ENCODE assay signal across 8 cellular contexts in the genomic region with DNA sequence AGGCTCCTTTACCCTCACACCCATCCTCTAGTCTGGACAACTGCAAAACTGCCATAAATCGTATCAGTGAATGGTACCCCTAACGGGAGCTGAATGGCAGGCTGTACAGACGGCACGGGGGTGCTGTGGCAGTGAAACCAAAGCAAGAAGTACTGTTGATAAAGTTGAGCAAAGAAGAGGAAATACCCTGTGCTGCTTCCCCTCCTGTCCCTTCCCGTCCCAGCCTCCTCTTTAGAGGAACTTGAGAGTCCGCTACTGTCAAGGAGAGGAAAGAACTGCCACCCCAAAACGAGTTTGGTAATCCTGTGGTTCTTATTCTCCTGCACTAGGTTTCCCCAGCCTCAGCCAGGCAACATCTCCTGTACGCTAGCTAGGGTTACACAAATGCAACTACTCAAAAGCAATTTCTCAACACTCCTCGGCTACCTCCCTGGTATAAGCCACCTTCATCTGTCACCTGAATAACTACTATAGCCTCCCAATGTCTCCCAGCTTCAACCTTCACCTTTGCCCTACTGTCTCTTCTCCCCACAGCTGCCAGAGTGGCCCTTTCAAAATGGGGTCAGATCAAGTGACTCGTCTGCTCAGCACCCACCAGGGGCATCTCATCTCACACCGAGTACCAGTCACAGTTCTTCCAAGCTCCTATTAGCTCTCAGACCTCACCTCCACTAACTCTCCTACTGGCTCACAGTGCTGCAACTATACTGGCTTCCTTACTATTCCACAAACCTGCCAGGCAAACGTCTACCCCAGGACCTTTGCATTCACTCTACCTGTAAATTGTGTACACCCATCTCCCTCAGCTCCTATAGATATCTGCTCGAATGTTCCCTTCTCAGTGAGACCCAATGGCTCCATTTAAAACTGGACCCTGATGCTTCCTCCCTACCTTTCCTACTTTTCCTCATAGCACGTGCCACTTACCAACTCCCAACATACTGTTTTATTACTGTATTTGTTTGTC. TPM values are rescaled to one million over a fixed set of nuclear protein-coding genes. Genes with fewer than 3 reads are reported as not detected.
DNase-seq lines count a peak whose midpoint lies in the region; ATAC-seq and TF ChIP-seq lines count a peak whose summit lies in the region.

No MANE protein-coding gene starts in this region.

- POLR2A ChIA-PET in activated CD4-positive, alpha-beta T cell treated with anti-CD3 and anti-CD28 coated beads, Interleukin-2, amount 10 ng/mL, durations not matched to agents 7 days and 5 days (lab: Charles Lee) = no interaction called here
- POLR2A ChIA-PET in activated CD8-positive, alpha-beta T cell treated with anti-CD3 and anti-CD28 coated beads for 36 hours (lab: Charles Lee) = interaction anchor here (1.1 to 8.8 kb wide), 4 partner anchors 10 to 172 kb away, joined by 3 to 102 read pairs (median 3); a partner anchor contains a TSS

- ATAC-seq in activated CD8-positive, alpha-beta T cell treated with anti-CD3 and anti-CD28 coated beads for 36 hours = peak; percentile 52
- no peak for ATAC-seq in HG02840 (IDR thresholded peaks at IDR 0.05; ENCODE audit: low FRiP score, unreplicated experiment)

- H3K27me3 ChIP-seq in stomach = no peaks in the 10 kb centered on the region
- no peaks in the 10 kb centered on the region for H3K27me3 ChIP-seq in H7 (ENCODE audit: control insufficient read depth, insufficient read depth, low read length)

- no peak for TF ChIP-seq CTCF in activated CD8-positive, alpha-beta T cell treated with anti-CD3 and anti-CD28 coated beads for 36 hours (IDR thresholded peaks at IDR 0.05)
- no peak for TF ChIP-seq CTCF in stomach (IDR thresholded peaks at IDR 0.05)

- peaks cover 71% of the 10 kb centered on the region for H3K4me1 Mint-ChIP-seq in activated CD4-positive, alpha-beta T cell treated with anti-CD3 and anti-CD28 coated beads, Interleukin-2, amount 10 ng/mL, durations not matched to agents 7 days and 5 days
- H3K4me1 Mint-ChIP-seq in activated CD8-positive, alpha-beta T cell treated with anti-CD3 and anti-CD28 coated beads for 36 hours (ENCODE audit: low read depth) = peaks cover 60% of the 10 kb centered on the region
- H3K4me1 Mint-ChIP-seq in immature natural killer cell = peaks cover 82 to 89% of the 10 kb centered on the region in 2 donors

- H3K27ac Mint-ChIP-seq in activated CD4-positive, alpha-beta T cell treated with anti-CD3 and anti-CD28 coated beads, Interleukin-2, amount 10 ng/mL, durations not matched to agents 7 days and 5 days = peak overlapping the region; percentile 71
- peak overlapping the region; percentile 93 for H3K27ac Mint-ChIP-seq in activated CD8-positive, alpha-beta T cell treated with anti-CD3 and anti-CD28 coated beads for 36 hours
- peak overlapping the region; percentile 88 to 98 (median 94) for H3K27ac Mint-ChIP-seq in immature natural killer cell

- H3K36me3 Mint-ChIP-seq in activated CD4-positive, alpha-beta T cell treated with anti-CD3 and anti-CD28 coated beads, Interleukin-2, amount 10 ng/mL, durations not matched to agents 7 days and 5 days (ENCODE audit: low read depth) = peaks cover 55% of the 10 kb centered on the region
- peaks cover 12% of the 10 kb centered on the region for H3K36me3 Mint-ChIP-seq in activated CD8-positive, alpha-beta T cell treated with anti-CD3 and anti-CD28 coated beads for 36 hours (ENCODE audit: low read depth)
- H3K36me3 Mint-ChIP-seq in immature natural killer cell = peaks cover 14 to 32% (median 27%) of the 10 kb centered on the region in 3 donors

- no peak for TF ChIP-seq EP300 in stomach (IDR thresholded peaks at IDR 0.05)

- H3K27me3 Mint-ChIP-seq in activated CD4-positive, alpha-beta T cell treated with anti-CD3 and anti-CD28 coated beads, Interleukin-2, amount 10 ng/mL, durations not matched to agents 7 days and 5 days = no peaks in the 10 kb centered on the region
- no peaks in the 10 kb centered on the region for H3K27me3 Mint-ChIP-seq in activated CD8-positive, alpha-beta T cell treated with anti-CD3 and anti-CD28 coated beads for 36 hours
- peaks cover 3 to 6% (median 5%) of the 10 kb centered on the region in 3 donors for H3K27me3 Mint-ChIP-seq in immature natural killer cell (ENCODE audit: low read depth in 3 of 3)

- H3K36me3 ChIP-seq in stomach = peaks cover 0 to 40% (median 35%) of the 10 kb centered on the region in 4 donors
- H3K36me3 ChIP-seq in H7 (replicated peaks; ENCODE audit: control insufficient read depth, insufficient read depth, low read length) = no peaks in the 10 kb centered on the region

- 53 to 70% (median 66%) methylated on average over 14 of the region's 14 CpGs for WGBS in stomach, 5 donors

- CTCF ChIA-PET in activated CD4-positive, alpha-beta T cell treated with anti-CD3 and anti-CD28 coated beads, Interleukin-2, amount 10 ng/mL, durations not matched to agents 7 days and 5 days (lab: Charles Lee) = interaction anchor here (0.6 to 1.5 kb wide), 5 partner anchors 9 to 1333 kb away, joined by 3 to 8 read pairs (median 4); no protein-coding TSS in a partner anchor
- CTCF ChIA-PET in activated CD8-positive, alpha-beta T cell treated with anti-CD3 and anti-CD28 coated beads for 36 hours (lab: Charles Lee) = interaction anchor here (1.0 to 8.3 kb wide), 6 partner anchors 10 to 37 kb away, joined by 3 to 94 read pairs (median 13); no protein-coding TSS in a partner anchor

- no peaks in the 10 kb centered on the region for H3K9me3 ChIP-seq in stomach

- peak overlapping the region; percentile 43 to 96 (median 66) for H3K27ac ChIP-seq in stomach

- no peaks in the 10 kb centered on the region for H3K9me3 Mint-ChIP-seq in activated CD4-positive, alpha-beta T cell treated with anti-CD3 and anti-CD28 coated beads, Interleukin-2, amount 10 ng/mL, durations not matched to agents 7 days and 5 days
- H3K9me3 Mint-ChIP-seq in activated CD8-positive, alpha-beta T cell treated with anti-CD3 and anti-CD28 coated beads for 36 hours = no peaks in the 10 kb centered on the region
- no peaks in the 10 kb centered on the region for H3K9me3 Mint-ChIP-seq in immature natural killer cell

- intact Hi-C loops in activated CD8-positive, alpha-beta T cell treated with anti-CD3 and anti-CD28 coated beads for 36 hours (cut with micrococcal nuclease) = no loop called here
- intact Hi-C loops in stomach (cut with DNase I; ENCODE audit: low total_unique reads) = no loop called here

- no peak for TF ChIP-seq POLR2A in stomach (IDR thresholded peaks at IDR 0.05)

- DNase-seq in activated CD4-positive, alpha-beta T cell treated with anti-CD3 and anti-CD28 coated beads, Interleukin-2, amount 10 ng/mL, durations not matched to agents 7 days and 5 days = no peak
- DNase-seq in activated CD4-positive, alpha-beta T cell treated with anti-CD3 and anti-CD28 coated beads for 4 hours = no peak
- peak; percentile 65 for DNase-seq in activated CD8-positive, alpha-beta T cell treated with anti-CD3 and anti-CD28 coated beads for 36 hours
- DNase-seq in immature natural killer cell (peak in 2 of 3 donors; percentile 35 to 41), stomach (peak; percentile 33), inferior parietal cortex (ENCODE audit: extremely low spot score) (no peak), H7 (no peak)

- H3K4me3 ChIP-seq in stomach (peak overlapping the region in 3 of 4 donors; percentile 15 to 83 (median 77)), H7 (ENCODE audit: insufficient read depth, low read depth, low read length) (no peak overlapping the region)

- H3K4me3 Mint-ChIP-seq in activated CD4-positive, alpha-beta T cell treated with anti-CD3 and anti-CD28 coated beads, Interleukin-2, amount 10 ng/mL, durations not matched to agents 7 days and 5 days = peak overlapping the region; percentile 72
- H3K4me3 Mint-ChIP-seq in activated CD8-positive, alpha-beta T cell treated with anti-CD3 and anti-CD28 coated beads for 36 hours = peak overlapping the region; percentile 76
- peak overlapping the region; percentile 98 to 100 (median 98) for H3K4me3 Mint-ChIP-seq in immature natural killer cell

- peaks cover 54 to 68% (median 61%) of the 10 kb centered on the region in 4 donors for H3K4me1 ChIP-seq in stomach

RNA-seq across cellular contexts. Expression of a gene that starts 4.1 kb away (rescaled TPM):
- total RNA-seq in activated CD4-positive, alpha-beta T cell treated with anti-CD3 and anti-CD28 coated beads, Interleukin-2, amount 10 ng/mL, durations not matched to agents 7 days and 5 days = 10 to 100 TPM; 60.2 to 61.1 TPM
- total RNA-seq in activated CD8-positive, alpha-beta T cell treated with anti-CD3 and anti-CD28 coated beads for 36 hours = 10 to 100 TPM; 28.4 to 32.6 TPM
- polyA plus RNA-seq in immature natural killer cell = 100 to 1,000 TPM; 261 to 295 (median 263) TPM
- 10 to 100 TPM; 11.3 to 30.4 (median 14.0) TPM for total RNA-seq in stomach
- 100 to 1,000 TPM in 1 of 3 donors, 10 to 100 TPM in 2; 51.0 to 211 (median 65.7) TPM for polyA plus RNA-seq in stomach
- 25.0 and 41.6 TPM in 2 replicates for total RNA-seq in H7 (2014; rRNA removed; shearing (Covaris generic))

Comparison
In these comparisons a context has a peak if more than half of its experiments do, and no peak if none do; other contexts are left out.
1. DNase-seq: peak in activated CD8-positive, alpha-beta T cell treated with anti-CD3 and anti-CD28 coated beads for 36 hours (single experiment), immature natural killer cell (2 of 3) and stomach (single experiment); none in activated CD4-positive, alpha-beta T cell treated with anti-CD3 and anti-CD28 coated beads, Interleukin-2, amount 10 ng/mL, durations not matched to agents 7 days and 5 days (single experiment), activated CD4-positive, alpha-beta T cell treated with anti-CD3 and anti-CD28 coated beads for 4 hours (0 of 2), inferior parietal cortex (single experiment) and H7 (single experiment).
2. Peak in every context shown above with its lines, with median percentiles within 50 percentile points of each other: H3K27ac Mint-ChIP-seq and H3K4me3 Mint-ChIP-seq.